ENCODE assay signal across 8 cellular contexts in genomic region chr6:79869600-79870084, GRCh38.
A peak's percentile ranks its signal among the peaks of the same experiment; 100 is the strongest.
DNase-seq lines count a peak whose midpoint lies in the region; ATAC-seq and TF ChIP-seq lines count a peak whose summit lies in the region.

No MANE protein-coding gene starts in this region.

- no peaks in the 10 kb centered on the region for H3K36me3 Mint-ChIP-seq in mesothelial cell of epicardium

- H3K27me3 ChIP-seq in effector memory CD4-positive, alpha-beta T cell (replicated peaks; ENCODE audit: control insufficient read depth, insufficient read depth, low read length, poor library complexity, severe bottlenecking), result no peaks in the 10 kb centered on the region

- H3K9me3 Mint-ChIP-seq in mesothelial cell of epicardium, result no peaks in the 10 kb centered on the region

- no peaks in the 10 kb centered on the region for H3K9me3 ChIP-seq in effector memory CD4-positive, alpha-beta T cell (ENCODE audit: control insufficient read depth, low read length)

- peak overlapping the region; percentile 24 for H3K4me3 ChIP-seq in effector memory CD4-positive, alpha-beta T cell (ENCODE audit: insufficient read depth, low read depth, low read length, poor library complexity, severe bottlenecking)

- peaks cover 3% of the 10 kb centered on the region for H3K27me3 Mint-ChIP-seq in mesothelial cell of epicardium (ENCODE audit: low read depth)

- H3K4me1 Mint-ChIP-seq in mesothelial cell of epicardium, result peaks cover 25% of the 10 kb centered on the region

- no peak overlapping the region for H3K27ac ChIP-seq in effector memory CD4-positive, alpha-beta T cell (ENCODE audit: insufficient read depth, low read length, poor library complexity, severe bottlenecking)

- no peak overlapping the region for H3K27ac Mint-ChIP-seq in mesothelial cell of epicardium

- TF ChIP-seq CTCF in mesothelial cell of epicardium (IDR thresholded peaks at IDR 0.05; ENCODE audit: unreplicated experiment), result peak; percentile 95

- DNase-seq in COR-L47 (lab: John Stamatoyannopoulos, UW) (peak; percentile 71), NCI-H82 treated with DMSO at 0.1 percent for 48 hours (lab: John Stamatoyannopoulos, UW; ENCODE audit: unreplicated experiment) (peak; percentile 51), mesothelial cell of epicardium (ENCODE audit: low spot score in 2 of 2, unreplicated experiment in 2 of 2) (peak; percentile 51 to 86)
- peak; percentile 91 for DNase-seq in activated CD8-positive, alpha-beta memory T cell treated with anti-CD3 and anti-CD28 coated beads for 24 hours
- peak; percentile 45 to 60 (median 52) for DNase-seq in effector memory CD4-positive, alpha-beta T cell
- peak; percentile 62 to 73 for DNase-seq in stimulated activated CD8-positive, alpha-beta memory T cell treated with anti-CD3 and anti-CD28 coated beads, Interleukin-15, amount 100 ng/mL, for 48 hours (ENCODE audit: low read depth in 2 of 2)

- peak overlapping the region; percentile 50 for H3K4me3 Mint-ChIP-seq in mesothelial cell of epicardium

- H3K4me1 ChIP-seq in effector memory CD4-positive, alpha-beta T cell (ENCODE audit: control insufficient read depth, insufficient read depth, low read length, poor library complexity, severe bottlenecking), result no peaks in the 10 kb centered on the region

- ATAC-seq in GM19468 (IDR thresholded peaks at IDR 0.05; ENCODE audit: extremely low read depth, unreplicated experiment) (peak; percentile 99), HG03575 (IDR thresholded peaks at IDR 0.05; ENCODE audit: extremely low read depth, insufficient number of reproducible peaks, low FRiP score, unreplicated experiment) (peak; percentile 98)

- no peaks in the 10 kb centered on the region for H3K36me3 ChIP-seq in effector memory CD4-positive, alpha-beta T cell (ENCODE audit: control insufficient read depth, insufficient read depth, low read length)
